Comparison of ENCODE assay signal across 8 cellular contexts in genomic region chr20:45792513-45793118, GRCh38. TPM values are rescaled to one million over a fixed set of nuclear protein-coding genes. Genes with fewer than 3 reads are reported as not detected.
DNase-seq lines count a peak whose midpoint lies in the region; ATAC-seq and TF ChIP-seq lines count a peak whose summit lies in the region.

No MANE protein-coding gene starts in this region.

- no peaks in the 10 kb centered on the region for H3K9me3 ChIP-seq in A673 (ENCODE audit: low read depth, low read length, poor library complexity, severe bottlenecking)
- H3K9me3 ChIP-seq in HEK293 (ENCODE audit: control insufficient read depth, insufficient read depth, low read depth, low read length), result no peaks in the 10 kb centered on the region
- H3K9me3 ChIP-seq in right atrium auricular region, result no peaks in the 10 kb centered on the region
- H3K9me3 ChIP-seq in spleen, result no peaks in the 10 kb centered on the region

- H3K4me1 Mint-ChIP-seq in activated CD8-positive, alpha-beta T cell treated with anti-CD3 and anti-CD28 coated beads for 36 hours (ENCODE audit: low read depth), result peaks cover 15% of the 10 kb centered on the region

- H3K27me3 Mint-ChIP-seq in activated CD8-positive, alpha-beta T cell treated with anti-CD3 and anti-CD28 coated beads for 36 hours, result no peaks in the 10 kb centered on the region

- H3K4me3 ChIP-seq in A673 (ENCODE audit: low read depth, low read length, poor library complexity, severe bottlenecking) (peak overlapping the region; percentile 88), HEK293 (ENCODE audit: low read depth, low read length) (peak overlapping the region; percentile 86), right atrium auricular region (peak overlapping the region; percentile 89 to 99), spleen (peak overlapping the region; percentile 77 to 97 (median 90))

- peaks cover 27% of the 10 kb centered on the region for H3K36me3 ChIP-seq in A673 (ENCODE audit: insufficient read depth, low read length, poor library complexity, severe bottlenecking)
- H3K36me3 ChIP-seq in HEK293 (ENCODE audit: control insufficient read depth in 2 of 2, insufficient read depth in 1 of 2, low read length in 2 of 2), result peaks cover 20 to 34% of the 10 kb centered on the region in 2 experiments
- H3K36me3 ChIP-seq in right atrium auricular region, result peaks cover 26% of the 10 kb centered on the region
- peaks cover 0 to 43% (median 35%) of the 10 kb centered on the region in 6 donors for H3K36me3 ChIP-seq in spleen

- peak overlapping the region; percentile 88 for H3K27ac ChIP-seq in A673 (ENCODE audit: low read depth, low read length, poor library complexity, severe bottlenecking)
- no peak overlapping the region for H3K27ac ChIP-seq in HEK293 (ENCODE audit: extremely low read depth, low read depth, low read length)
- H3K27ac ChIP-seq in right atrium auricular region, result peak overlapping the region; percentile 91 to 92
- H3K27ac ChIP-seq in spleen, result peak overlapping the region; percentile 90 to 99 (median 94)

- no peak for TF ChIP-seq POLR2A in spleen (IDR thresholded peaks at IDR 0.05)

- no peaks in the 10 kb centered on the region for H3K9me3 Mint-ChIP-seq in activated CD8-positive, alpha-beta T cell treated with anti-CD3 and anti-CD28 coated beads for 36 hours

- peaks cover 25% of the 10 kb centered on the region for H3K36me3 Mint-ChIP-seq in activated CD8-positive, alpha-beta T cell treated with anti-CD3 and anti-CD28 coated beads for 36 hours (ENCODE audit: low read depth)

- H3K27me3 ChIP-seq in A673 (replicated peaks; ENCODE audit: insufficient read depth, low read depth, low read length, poor library complexity) (no peaks in the 10 kb centered on the region), right atrium auricular region (no peaks in the 10 kb centered on the region), spleen (replicated peaks in 1 of 7) (no peaks in the 10 kb centered on the region)

- H3K4me1 ChIP-seq in A673 (ENCODE audit: insufficient read depth, low read length, poor library complexity, severe bottlenecking) (peaks cover 7% of the 10 kb centered on the region), HEK293 (ENCODE audit: control insufficient read depth, insufficient read depth, low read length) (no peaks in the 10 kb centered on the region), right atrium auricular region (peaks cover 0 to 10% of the 10 kb centered on the region in 2 donors), spleen (peaks cover 8 to 34% (median 25%) of the 10 kb centered on the region in 6 donors)

- WGBS in spleen, 5 donors, result 16 to 28% (median 18%) methylated on average over 12 to 13 of the region's 13 CpGs

- CTCF ChIA-PET in A673 (lab: Charles Lee), result no interaction called here
- CTCF ChIA-PET in HEK293 (lab: Yijun Ruan, JAX), result interaction anchor here (1.2 kb wide), 1 partner anchor 21 kb away, joined by 4 read pairs; no protein-coding TSS in a partner anchor
- CTCF ChIA-PET in activated CD8-positive, alpha-beta T cell treated with anti-CD3 and anti-CD28 coated beads for 36 hours (lab: Charles Lee), result no interaction called here

- H3K4me3 Mint-ChIP-seq in activated CD8-positive, alpha-beta T cell treated with anti-CD3 and anti-CD28 coated beads for 36 hours, result peak overlapping the region; percentile 80

- ATAC-seq in activated CD8-positive, alpha-beta T cell treated with anti-CD3 and anti-CD28 coated beads for 36 hours, result peak; percentile 4

- POLR2A ChIA-PET in A673 (lab: Charles Lee; ENCODE audit: low non-redundant PET), result no interaction called here
- POLR2A ChIA-PET in HEK293 (lab: Yijun Ruan, JAX), result interaction anchor here (0.9 to 1.9 kb wide), 7 partner anchors 12 to 429 kb away, joined by 3 to 8 read pairs (median 4); partner anchors contain the start of genes SYS1, WFDC10A and ZSWIM1
- POLR2A ChIA-PET in activated CD8-positive, alpha-beta T cell treated with anti-CD3 and anti-CD28 coated beads for 36 hours (lab: Charles Lee), result interaction anchor here (1.1 to 1.2 kb wide), 2 partner anchors 13 to 178 kb away, joined by 3 to 4 read pairs; no protein-coding TSS in a partner anchor

- intact Hi-C loops in A673 (cut with micrococcal nuclease; ENCODE audit: unreplicated experiment), result no loop called here
- intact Hi-C loops in activated CD8-positive, alpha-beta T cell treated with anti-CD3 and anti-CD28 coated beads for 36 hours (cut with micrococcal nuclease), result no loop called here
- intact Hi-C loops in spleen (cut with DNase I; ENCODE audit: low total_unique reads), result loop anchor here (10.0 kb wide), 1 partner anchor 92 kb away; the partner anchor contains the start of genes SPATA25 and ZSWIM1

- no TSS peak for BruUV-seq in A673 (replicated peaks; lab: Mats Ljungman, UMichigan)

- TF ChIP-seq CTCF in A673 (conservative IDR thresholded peaks at IDR 0.05; ENCODE audit: low read depth, low read length), result no peak
- no peak for TF ChIP-seq CTCF in HEK293 (tag by site-specific recombination; IDR thresholded peaks at IDR 0.05)
- no peak for TF ChIP-seq CTCF in activated CD8-positive, alpha-beta T cell treated with anti-CD3 and anti-CD28 coated beads for 36 hours (IDR thresholded peaks at IDR 0.05)
- TF ChIP-seq CTCF in right atrium auricular region (IDR thresholded peaks at IDR 0.05), result no peak
- no peak for TF ChIP-seq CTCF in spleen (IDR thresholded peaks at IDR 0.05 in 8 of 11, conservative IDR thresholded peaks at IDR 0.05 in 3 of 11)

- DNase-seq in A673 (ENCODE audit: low spot score), result no peak
- peak; percentile 19 for DNase-seq in activated CD8-positive, alpha-beta T cell treated with anti-CD3 and anti-CD28 coated beads for 36 hours
- no peak for DNase-seq in right atrium auricular region (ENCODE audit: low spot score)
- peak; percentile 82 for DNase-seq in spleen
- no peak for DNase-seq in NCI-H146 (lab: John Stamatoyannopoulos, UW)
- no peak for DNase-seq in retina
- DNase-seq in NCI-H748 (lab: John Stamatoyannopoulos, UW; ENCODE audit: unreplicated experiment), result no peak

- peak overlapping the region; percentile 93 for H3K27ac Mint-ChIP-seq in activated CD8-positive, alpha-beta T cell treated with anti-CD3 and anti-CD28 coated beads for 36 hours

TF ChIP-seq in HEK293, 187 proteins besides CTCF, POLR2A, EP300 and RAD21:
- TF ChIP-seq SP2 (tag by site-specific recombination; IDR thresholded peaks at IDR 0.05) (0 out of 2 replicates have a peak, but pooled peaks have one; percentile 16), KLF9 (tag by site-specific recombination; IDR thresholded peaks at IDR 0.05; ENCODE audit: low read depth) (no peak), OSR2 (tag by site-specific recombination; IDR thresholded peaks at IDR 0.05) (no peak)

RNA-seq across cellular contexts. Expression of gene DNTTIP1, which starts 0.9 kb away (rescaled TPM):
- total RNA-seq in A673 (2021) (44.6 and 45.9 TPM in 2 replicates), right atrium auricular region (10 to 100 TPM; 13.2 to 21.6 TPM), spleen (10 to 100 TPM; 21.0 to 39.3 (median 29.6) TPM)
- total RNA-seq in activated CD8-positive, alpha-beta T cell treated with anti-CD3 and anti-CD28 coated beads for 36 hours, result 10 to 100 TPM; 25.3 to 27.1 TPM
- polyA plus RNA-seq in spleen, result 10 to 100 TPM; 31.8 to 34.7 (median 32.5) TPM

RNA-seq across cellular contexts. Expression of gene WFDC3, which starts 0.9 kb away (rescaled TPM):
- total RNA-seq in A673 (2021), result 0.63 TPM in 1 of 2 replicates, not detected in the other
- total RNA-seq in activated CD8-positive, alpha-beta T cell treated with anti-CD3 and anti-CD28 coated beads for 36 hours, result under 1 TPM in 1 of 2 experiments, not detected in 1; 0.54 TPM
- total RNA-seq in right atrium auricular region, result under 1 TPM in 1 of 2 donors, not detected in 1; 0.75 TPM
- not detected for total RNA-seq in spleen
- 1 to 10 TPM in 1 of 3 donors, under 1 TPM in 2; 0.70 to 1.2 (median 0.89) TPM for polyA plus RNA-seq in spleen

RNA-seq across cellular contexts. Expression of gene UBE2C, which starts 19.8 kb away (rescaled TPM):
- 241 and 249 TPM in 2 replicates for total RNA-seq in A673 (2021)
- 100 to 1,000 TPM; 149 to 151 TPM for total RNA-seq in activated CD8-positive, alpha-beta T cell treated with anti-CD3 and anti-CD28 coated beads for 36 hours
- 1 to 10 TPM; 1.4 to 4.9 TPM for total RNA-seq in right atrium auricular region
- 10 to 100 TPM in 4 of 7 donors, 1 to 10 TPM in 3; 3.0 to 22.2 (median 12.3) TPM for total RNA-seq in spleen
- 10 to 100 TPM; 11.4 to 56.4 (median 19.7) TPM for polyA plus RNA-seq in spleen

RNA-seq across cellular contexts. Expression of gene TNNC2, which starts 34.5 kb away (rescaled TPM):
- total RNA-seq in A673 (2021), result not detected in 2 replicates
- total RNA-seq in activated CD8-positive, alpha-beta T cell treated with anti-CD3 and anti-CD28 coated beads for 36 hours, result not detected
- total RNA-seq in right atrium auricular region, result under 1 TPM in 1 of 2 donors, not detected in 1; 0.51 TPM
- total RNA-seq in spleen, result under 1 TPM in 2 of 7 donors, not detected in 5; 0.54 to 0.89 TPM
- 1 to 10 TPM; 1.4 to 3.4 (median 1.9) TPM for polyA plus RNA-seq in spleen

RNA-seq across cellular contexts. Expression of gene SNX21, which starts 41.0 kb away (rescaled TPM):
- total RNA-seq in A673 (2021) (3.1 and 7.3 TPM in 2 replicates), right atrium auricular region (10 to 100 TPM; 43.5 to 54.7 TPM), spleen (10 to 100 TPM in 6 of 7 donors, 1 to 10 TPM in 1; 8.8 to 32.4 (median 20.0) TPM)
- total RNA-seq in activated CD8-positive, alpha-beta T cell treated with anti-CD3 and anti-CD28 coated beads for 36 hours, result 1 to 10 TPM; 1.4 to 1.7 TPM
- 10 to 100 TPM in 2 of 3 donors, 1 to 10 TPM in 1; 6.3 to 15.8 (median 15.7) TPM for polyA plus RNA-seq in spleen

Comparison
In these comparisons a context has a peak if more than half of its experiments do, and no peak if none do; other contexts are left out.
1. DNase-seq: peak in activated CD8-positive, alpha-beta T cell treated with anti-CD3 and anti-CD28 coated beads for 36 hours (single experiment) and spleen (single experiment); none in A673 (single experiment), right atrium auricular region (single experiment), NCI-H146 (single experiment), retina (single experiment) and NCI-H748 (single experiment).
2. RNA of gene UBE2C, which starts 19.8 kb away (total RNA-seq): 241 to 249 TPM in A673 and 149 to 151 TPM in activated CD8-positive, alpha-beta T cell treated with anti-CD3 and anti-CD28 coated beads for 36 hours; 3.0 to 22.2 TPM in spleen and 1.4 to 4.9 TPM in right atrium auricular region; every median in the first group is over 4 times any median in the second.
3. Peak in every context shown above with its lines, with median percentiles within 50 percentile points of each other: H3K4me3 ChIP-seq.